Comparison of ENCODE assay signal across 2 cellular contexts in genomic region chr22:21985214-21985613, GRCh38.
TF ChIP-seq lines count a peak whose summit lies in the region.

No MANE protein-coding gene starts in this region.

TF ChIP-seq in GM23338, 12 proteins besides CTCF, POLR2A, EP300 and RAD21 (continued from another document):
- TF ChIP-seq ZNF331 (CRISPR knock-in tag; IDR thresholded peaks at IDR 0.05; ENCODE audit: low read depth) (no peak), ETS1 (IDR thresholded peaks at IDR 0.05) (no peak), EZH2phosphoT487 (IDR thresholded peaks at IDR 0.05; ENCODE audit: unreplicated experiment) (no peak), POLR2AphosphoS5 (IDR thresholded peaks at IDR 0.05; ENCODE audit: low read depth) (no peak), JUNB (IDR thresholded peaks at IDR 0.05; ENCODE audit: unreplicated experiment) (no peak), ZNF462 (CRISPR knock-in tag; IDR thresholded peaks at IDR 0.05) (no peak), ZNF114 (CRISPR knock-in tag; IDR thresholded peaks at IDR 0.05) (no peak)

TF ChIP-seq in endothelial cell of umbilical vein, 7 proteins besides CTCF, POLR2A, EP300 and RAD21:
- TF ChIP-seq MAX (IDR thresholded peaks at IDR 0.05; ENCODE audit: insufficient read depth, insufficient read length), result no peak
- no peak for TF ChIP-seq EZH2 (IDR thresholded peaks at IDR 0.05; ENCODE audit: borderline replicate concordance, low read depth, low read length, severe bottlenecking)
- TF ChIP-seq GATA2 (IDR thresholded peaks at IDR 0.05; ENCODE audit: insufficient read depth, insufficient read length, low read depth, low read length), result no peak
- no peak for TF ChIP-seq FOS (IDR thresholded peaks at IDR 0.05; ENCODE audit: borderline replicate concordance, insufficient read depth, low read length)
- TF ChIP-seq JUN (IDR thresholded peaks at IDR 0.05; ENCODE audit: borderline replicate concordance, insufficient read depth, insufficient read length, low read depth), result no peak
- no peak for TF ChIP-seq MYC (IDR thresholded peaks at IDR 0.05; ENCODE audit: low read depth, low read length)
- TF ChIP-seq POLR2AphosphoS5 (IDR thresholded peaks at IDR 0.05; ENCODE audit: insufficient read depth, low read depth, low read length), result no peak
TF ChIP-seq in endothelial cell of umbilical vein: peak in this region for 0.
